Comparison of ENCODE assay signal across 8 cellular contexts in the genomic region with DNA sequence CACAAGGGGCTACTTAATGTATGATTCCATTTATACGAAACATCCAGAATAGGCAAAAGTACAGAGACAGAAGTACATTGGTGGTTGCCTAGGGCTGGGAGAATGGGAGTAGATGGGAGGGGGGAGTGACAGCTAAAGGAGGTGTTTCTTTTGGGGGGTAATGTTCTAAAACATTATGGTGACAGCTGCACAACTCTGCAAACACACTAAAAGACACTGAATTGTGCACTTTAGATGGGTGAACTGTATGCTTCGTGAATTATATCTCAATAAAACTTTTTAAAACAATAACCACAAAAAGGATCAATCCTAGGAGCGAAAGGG. TPM values are rescaled to one million over a fixed set of nuclear protein-coding genes. Genes with fewer than 3 reads are reported as not detected.
DNase-seq lines count a peak whose midpoint lies in the region; ATAC-seq and TF ChIP-seq lines count a peak whose summit lies in the region.

No MANE protein-coding gene starts in this region.

- no peak for DNase-seq in SJSA1 (ENCODE audit: low read depth in 1 of 2, low spot score in 2 of 2)
- no peak for DNase-seq in fibroblast of mammary gland (ENCODE audit: low read depth)
- DNase-seq in prostate gland (ENCODE audit: low spot score): no peak
- no peak for DNase-seq in central memory CD4-positive, alpha-beta T cell
- DNase-seq in posterior vena cava (ENCODE audit: low spot score): no peak
- DNase-seq in activated CD4-positive, alpha-beta T cell treated with anti-CD3 and anti-CD28 coated beads, Interleukin-2, amount 50 U/mL, for 1 hour: no peak

- H3K36me3 ChIP-seq in ES-I3 (ENCODE audit: insufficient read depth, low read length): no peaks in the 10 kb centered on the region
- no peaks in the 10 kb centered on the region for H3K36me3 ChIP-seq in SJSA1
- H3K36me3 ChIP-seq in prostate gland: no peaks in the 10 kb centered on the region

- no peak for TF ChIP-seq POLR2A in prostate gland (IDR thresholded peaks at IDR 0.05)

- H3K9ac ChIP-seq in ES-I3 (ENCODE audit: low read depth, low read length): peak overlapping the region; percentile 59; the same call in 1 of the 2 replicates

- H3K4me3 ChIP-seq in SJSA1 (peak overlapping the region; percentile 54), fibroblast of mammary gland (ENCODE audit: control insufficient read depth, low read depth, low read length) (peak overlapping the region; percentile 57), prostate gland (peak overlapping the region; percentile 61 to 83)

- no peak for ATAC-seq in HG03571 (IDR thresholded peaks at IDR 0.05; ENCODE audit: unreplicated experiment)

- no peaks in the 10 kb centered on the region for H3K9me3 ChIP-seq in ES-I3 (ENCODE audit: control insufficient read depth, insufficient read depth, low read length)
- no peaks in the 10 kb centered on the region for H3K9me3 ChIP-seq in SJSA1 (replicated peaks)
- no peaks in the 10 kb centered on the region for H3K9me3 ChIP-seq in prostate gland

- H3K4me1 ChIP-seq in ES-I3 (ENCODE audit: insufficient read depth, low read length): peaks cover 54% of the 10 kb centered on the region
- H3K4me1 ChIP-seq in SJSA1 (replicated peaks): peaks cover 16% of the 10 kb centered on the region
- H3K4me1 ChIP-seq in prostate gland (replicated peaks): no peaks in the 10 kb centered on the region

- intact Hi-C loops in prostate gland (cut with DNase I) (loop anchor here (10.0 kb wide), 1 partner anchor 462 kb away; the partner anchor contains the start of gene POLDIP2), posterior vena cava (cut with DNase I) (loop anchor here in 1 of 2 donors (10.0 kb wide), 1 partner anchor 282 kb away; no protein-coding TSS in a partner anchor)

- 24% methylated on average over 3 of the region's 3 CpGs for WGBS in prostate gland

- H3K27me3 ChIP-seq in SJSA1 (replicated peaks): no peaks in the 10 kb centered on the region; the same call in 1 of the 2 replicates
- H3K27me3 ChIP-seq in prostate gland (replicated peaks; ENCODE audit: insufficient read depth): no peaks in the 10 kb centered on the region

- TF ChIP-seq CTCF in fibroblast of mammary gland (conservative IDR thresholded peaks at IDR 0.05; ENCODE audit: control insufficient read depth, insufficient read depth, low read depth, low read length) (no peak), prostate gland (IDR thresholded peaks at IDR 0.05) (no peak)

- H3K27ac ChIP-seq in SJSA1 (no peak overlapping the region), prostate gland (peak overlapping the region; percentile 71 to 77)

RNA-seq across cellular contexts. Expression of gene LYRM9, which starts 0.7 kb away (rescaled TPM):
- 4.8 and 4.9 TPM in 2 replicates for total RNA-seq in SJSA1 (2014; rRNA removed; shearing (Covaris generic))
- total RNA-seq in prostate gland: 10 to 100 TPM; 26.1 to 30.9 TPM
- 1 to 10 TPM; 6.0 to 7.8 TPM for total RNA-seq in posterior vena cava
